Comparison of ENCODE assay signal across 8 cellular contexts in genomic region chr19:15091918-15092753, GRCh38. TPM values are rescaled to one million over a fixed set of nuclear protein-coding genes. Genes with fewer than 3 reads are reported as not detected.
A peak's percentile ranks its signal among the peaks of the same experiment; 100 is the strongest.
DNase-seq lines count a peak whose midpoint lies in the region; ATAC-seq, FAIRE-seq and TF ChIP-seq lines count a peak whose summit lies in the region.

No MANE protein-coding gene starts in this region.

- DNase-seq in AG10803 (ENCODE audit: low read depth), result peak; percentile 64
- DNase-seq in GM18507 (ENCODE audit: extremely low spot score, insufficient read length, low read depth), result no peak
- peak; percentile 5 for DNase-seq in NCI-H345 treated with DMSO at 0.1 percent for 48 hours (lab: John Stamatoyannopoulos, UW; ENCODE audit: unreplicated experiment)
- DNase-seq in activated CD4-positive, alpha-beta T cell treated with anti-CD3 and anti-CD28 coated beads, Interleukin-2, amount 50 U/mL, for 1 hour, result peak; percentile 34
- DNase-seq in fibroblast of pulmonary artery (ENCODE audit: low read depth), result peak; percentile 82
- DNase-seq in osteocyte (ENCODE audit: extremely low spot score, unreplicated experiment), result no peak

- H3K36me3 Mint-ChIP-seq in osteocyte (ENCODE audit: unreplicated experiment), result no peaks in the 10 kb centered on the region

- FAIRE-seq in GM18507 (lab: Jason Lieb, UNC), result peak; percentile 54

- peaks cover 2% of the 10 kb centered on the region for H3K4me1 Mint-ChIP-seq in osteocyte (ENCODE audit: unreplicated experiment)

- H3K4me3 ChIP-seq in AG10803 (ENCODE audit: low read length) (no peak overlapping the region), fibroblast of pulmonary artery (replicated peaks; ENCODE audit: low read depth, low read length) (no peak overlapping the region)

- ATAC-seq in GM19035 (IDR thresholded peaks at IDR 0.05; ENCODE audit: unreplicated experiment) (no peak), GM19328 (IDR thresholded peaks at IDR 0.05; ENCODE audit: unreplicated experiment) (no peak)

- no peaks in the 10 kb centered on the region for H3K9me3 Mint-ChIP-seq in osteocyte (ENCODE audit: unreplicated experiment)

- H3K4me3 Mint-ChIP-seq in osteocyte (ENCODE audit: unreplicated experiment), result no peak overlapping the region

- peak; percentile 71 for TF ChIP-seq CTCF in AG10803 (conservative IDR thresholded peaks at IDR 0.05; ENCODE audit: low read length)
- TF ChIP-seq CTCF in fibroblast of pulmonary artery (IDR thresholded peaks at IDR 0.05; ENCODE audit: low read length, missing control alignments), result peak; percentile 62
- TF ChIP-seq CTCF in osteocyte (IDR thresholded peaks at IDR 0.05), result peak; percentile 71

- peaks cover 15% of the 10 kb centered on the region for H3K27me3 Mint-ChIP-seq in osteocyte (ENCODE audit: unreplicated experiment)

- no peak overlapping the region for H3K27ac Mint-ChIP-seq in osteocyte (ENCODE audit: unreplicated experiment)

RNA-seq across cellular contexts. Expression of gene OR1I1, which starts 10.1 kb away (rescaled TPM):
- not detected in 2 replicates for total RNA-seq in osteocyte

RNA-seq across cellular contexts. Expression of gene SYDE1, which starts 15.1 kb away (rescaled TPM):
- 64.4 and 74.6 TPM in 2 replicates for total RNA-seq in osteocyte

RNA-seq across cellular contexts. Expression of gene CASP14, which starts 42.9 kb away (rescaled TPM):
- total RNA-seq in osteocyte, result not detected in 2 replicates

Comparison
In these comparisons a context has a peak if more than half of its experiments do, and no peak if none do; other contexts are left out.
1. DNase-seq: peak in AG10803 (single experiment), NCI-H345 treated with DMSO at 0.1 percent for 48 hours (single experiment), activated CD4-positive, alpha-beta T cell treated with anti-CD3 and anti-CD28 coated beads, Interleukin-2, amount 50 U/mL, for 1 hour (single experiment) and fibroblast of pulmonary artery (single experiment); none in GM18507 (single experiment) and osteocyte (single experiment).
2. Peak in every context shown above with its lines, with median percentiles within 50 percentile points of each other: CTCF ChIP-seq.